Comparison of ENCODE assay signal across 10 cellular contexts in genomic region chr6:94344866-94345265, GRCh38.
"Had no signal": no experiment of that assay in that cellular context is flagged by ENCODE, and none has a peak within 500 bp of the region (broad histone marks: within the 10 kb centered on the region; RNA-seq: fewer than 3 reads in every experiment).

No MANE protein-coding gene starts in this region.

- H3K27ac ChIP-seq: GM23248, HL-60 had no signal

- H3K27me3 Mint-ChIP-seq: IgD-negative memory B cell had no signal

- H3K36me3 ChIP-seq: HAP-1 had no signal

- H3K4me3 Mint-ChIP-seq: HFFc6, IgD-negative memory B cell had no signal

- FAIRE-seq: HepG2 had no signal

- H3K4me1 ChIP-seq: HAP-1 had no signal

- H3K4me1 Mint-ChIP-seq: IgD-negative memory B cell had no signal

- H3K4me3 ChIP-seq: GM23248, HAP-1 had no signal

- H3K36me3 Mint-ChIP-seq: IgD-negative memory B cell had no signal

- ATAC-seq: HCT116, HepG2 had no signal

- DNase-seq: GM23248, GOT3, H7, HFFc6, KBM-7 had no signal

- H3K9me3 ChIP-seq: HAP-1 had no signal

- H3K27ac Mint-ChIP-seq: HFFc6, IgD-negative memory B cell had no signal
